ENCODE assay signal across 8 cellular contexts in the genomic region with DNA sequence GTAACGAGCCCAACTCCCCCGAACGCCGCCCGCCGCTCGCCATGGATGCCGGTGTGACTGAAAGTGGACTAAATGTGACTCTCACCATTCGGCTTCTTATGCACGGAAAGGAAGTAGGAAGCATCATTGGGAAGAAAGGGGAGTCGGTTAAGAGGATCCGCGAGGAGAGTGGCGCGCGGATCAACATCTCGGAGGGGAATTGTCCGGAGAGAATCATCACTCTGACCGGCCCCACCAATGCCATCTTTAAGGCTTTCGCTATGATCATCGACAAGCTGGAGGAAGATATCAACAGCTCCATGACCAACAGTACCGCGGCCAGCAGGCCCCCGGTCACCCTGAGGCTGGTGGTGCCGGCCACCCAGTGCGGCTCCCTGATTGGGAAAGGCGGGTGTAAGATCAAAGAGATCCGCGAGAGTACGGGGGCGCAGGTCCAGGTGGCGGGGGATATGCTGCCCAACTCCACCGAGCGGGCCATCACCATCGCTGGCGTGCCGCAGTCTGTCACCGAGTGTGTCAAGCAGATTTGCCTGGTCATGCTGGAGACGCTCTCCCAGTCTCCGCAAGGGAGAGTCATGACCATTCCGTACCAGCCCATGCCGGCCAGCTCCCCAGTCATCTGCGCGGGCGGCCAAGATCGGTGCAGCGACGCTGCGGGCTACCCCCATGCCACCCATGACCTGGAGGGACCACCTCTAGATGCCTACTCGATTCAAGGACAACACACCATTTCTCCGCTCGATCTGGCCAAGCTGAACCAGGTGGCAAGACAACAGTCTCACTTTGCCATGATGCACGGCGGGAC.
A peak's percentile ranks its signal among the peaks of the same experiment; 100 is the strongest.
DNase-seq lines count a peak whose midpoint lies in the region; ATAC-seq and TF ChIP-seq lines count a peak whose summit lies in the region.

No MANE protein-coding gene starts in this region.

- peaks cover 52% of the 10 kb centered on the region for H3K4me1 Mint-ChIP-seq in memory B cell
- H3K4me1 Mint-ChIP-seq in stimulated activated effector memory CD8-positive, alpha-beta T cell treated with anti-CD3 and anti-CD28 coated beads, Interleukin-12 subunit alpha, Interleukin-12 subunit beta, amount 100 ng/mL, for 72 hours, result peaks cover 62% of the 10 kb centered on the region

- H3K36me3 Mint-ChIP-seq in memory B cell, result peaks cover 29% of the 10 kb centered on the region
- peaks cover 74% of the 10 kb centered on the region for H3K36me3 Mint-ChIP-seq in stimulated activated effector memory CD8-positive, alpha-beta T cell treated with anti-CD3 and anti-CD28 coated beads, Interleukin-12 subunit alpha, Interleukin-12 subunit beta, amount 100 ng/mL, for 72 hours

- peak overlapping the region; percentile 93 for H3K4me3 Mint-ChIP-seq in memory B cell
- peak overlapping the region; percentile 93 for H3K4me3 Mint-ChIP-seq in stimulated activated effector memory CD8-positive, alpha-beta T cell treated with anti-CD3 and anti-CD28 coated beads, Interleukin-12 subunit alpha, Interleukin-12 subunit beta, amount 100 ng/mL, for 72 hours

- TF ChIP-seq EP300 in Ishikawa (IDR thresholded peaks at IDR 0.05; ENCODE audit: borderline replicate concordance), result no peak

- DNase-seq in ELF-1 (ENCODE audit: low read depth, low spot score) (peak; percentile 65), ecto neural progenitor cell (ENCODE audit: low spot score) (peak; percentile 74), memory B cell (ENCODE audit: low spot score in 2 of 2) (peak in 1 of 2 donors; percentile 27), GDM1 (lab: John Stamatoyannopoulos, UW) (no peak)
- peak; percentile 75 for DNase-seq in activated CD4-positive, alpha-beta T cell treated with anti-CD3 and anti-CD28 coated beads for 48 hours
- DNase-seq in stimulated activated effector memory CD8-positive, alpha-beta T cell treated with anti-CD3 and anti-CD28 coated beads, Interleukin-12 subunit alpha, Interleukin-12 subunit beta, amount 100 ng/mL, for 72 hours (ENCODE audit: low spot score in 2 of 2), result peak; percentile 45 to 73

- ATAC-seq in memory B cell (ENCODE audit: low read depth) (no peak), HG02678 (IDR thresholded peaks at IDR 0.05; ENCODE audit: unreplicated experiment) (no peak)
- peak; percentile 29 for ATAC-seq in stimulated activated effector memory CD8-positive, alpha-beta T cell treated with anti-CD3 and anti-CD28 coated beads, Interleukin-12 subunit alpha, Interleukin-12 subunit beta, amount 100 ng/mL, for 72 hours

- peak; percentile 8; the same call in 1 of the 2 replicates for TF ChIP-seq RAD21 in Ishikawa (IDR thresholded peaks at IDR 0.05; ENCODE audit: low read depth)

- no peaks in the 10 kb centered on the region for H3K9me3 Mint-ChIP-seq in memory B cell
- H3K9me3 Mint-ChIP-seq in stimulated activated effector memory CD8-positive, alpha-beta T cell treated with anti-CD3 and anti-CD28 coated beads, Interleukin-12 subunit alpha, Interleukin-12 subunit beta, amount 100 ng/mL, for 72 hours, result no peaks in the 10 kb centered on the region

- peak overlapping the region; percentile 100 for H3K27ac Mint-ChIP-seq in memory B cell
- peak overlapping the region; percentile 100 for H3K27ac Mint-ChIP-seq in stimulated activated effector memory CD8-positive, alpha-beta T cell treated with anti-CD3 and anti-CD28 coated beads, Interleukin-12 subunit alpha, Interleukin-12 subunit beta, amount 100 ng/mL, for 72 hours

- no peaks in the 10 kb centered on the region for H3K27me3 Mint-ChIP-seq in memory B cell

TF ChIP-seq in Ishikawa, 13 proteins besides CTCF, POLR2A, EP300 and RAD21:
- TF ChIP-seq NFIC (IDR thresholded peaks at IDR 0.05), result no peak
- TF ChIP-seq CREB1 (IDR thresholded peaks at IDR 0.05; ENCODE audit: low read depth), result no peak
- TF ChIP-seq TEAD4 (IDR thresholded peaks at IDR 0.05), result no peak
- TF ChIP-seq YY1 (IDR thresholded peaks at IDR 0.05; ENCODE audit: low read depth), result peak; percentile 5; the same call in 1 of the 2 replicates
- TF ChIP-seq REST (IDR thresholded peaks at IDR 0.05; ENCODE audit: low read depth), result no peak
- no peak for TF ChIP-seq FOXM1 (IDR thresholded peaks at IDR 0.05; ENCODE audit: borderline replicate concordance, low read depth)
- no peak for TF ChIP-seq CEBPB (IDR thresholded peaks at IDR 0.05)
- TF ChIP-seq MAX (IDR thresholded peaks at IDR 0.05), result 0 out of 2 replicates have a peak, but pooled peaks have one; percentile 8
- TF ChIP-seq TAF1 (IDR thresholded peaks at IDR 0.05; ENCODE audit: low read depth), result 0 out of 2 replicates have a peak, but pooled peaks have one; percentile 1
TF ChIP-seq in Ishikawa: peak in this region for 3.
